Comparison of ENCODE assay signal across 8 cellular contexts in the genomic region with DNA sequence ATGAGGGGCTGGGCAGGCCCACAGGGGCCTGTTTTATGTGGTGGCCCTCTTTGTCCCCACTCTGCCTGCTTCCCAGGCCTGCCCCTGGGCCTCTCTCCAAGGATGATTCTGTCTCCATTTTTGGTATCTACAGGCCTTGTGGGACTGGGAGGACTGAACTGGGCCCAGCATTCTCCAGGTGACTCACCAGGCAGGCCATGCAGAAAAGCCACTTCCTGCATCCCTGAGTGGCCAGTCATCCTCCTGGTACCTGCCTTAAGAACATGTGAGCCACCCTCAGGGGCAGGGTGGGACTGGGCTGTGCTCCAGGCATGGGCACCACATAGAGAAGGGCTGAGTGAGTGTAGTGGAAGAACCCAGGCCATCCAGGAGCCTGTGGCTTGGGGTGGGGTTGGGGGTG.
DNase-seq lines count a peak whose midpoint lies in the region; ATAC-seq, FAIRE-seq and TF ChIP-seq lines count a peak whose summit lies in the region.

No MANE protein-coding gene starts in this region.

- ATAC-seq in HG03025 (IDR thresholded peaks at IDR 0.05; ENCODE audit: low FRiP score, unreplicated experiment) (no peak), HG03139 (IDR thresholded peaks at IDR 0.05; ENCODE audit: unreplicated experiment) (no peak), GM21526 (IDR thresholded peaks at IDR 0.05; ENCODE audit: low FRiP score, unreplicated experiment) (no peak)

- no peaks in the 10 kb centered on the region for H3K27me3 ChIP-seq in adipocyte (replicated peaks; ENCODE audit: control insufficient read depth, insufficient read depth, low read length)

- TF ChIP-seq POLR2A in H54 (IDR thresholded peaks at IDR 0.05; ENCODE audit: low read depth, low read length): no peak

- H3K4me1 ChIP-seq in adipocyte (ENCODE audit: control insufficient read depth, insufficient read depth, low read length): peaks cover 29% of the 10 kb centered on the region

- DNase-seq in ACHN (peak; percentile 98), H54 (ENCODE audit: insufficient read length, low spot score) (peak; percentile 90), adipocyte (ENCODE audit: low read depth) (peak; percentile 63), kidney glomerular epithelial cell (lab: John Stamatoyannopoulos, UW) (peak; percentile 98)
- DNase-seq in stimulated activated CD4-positive, alpha-beta T cell treated with anti-CD3 and anti-CD28 coated beads, Interleukin-2, amount 100 ng/mL, for 48 hours: no peak

- H3K36me3 ChIP-seq in adipocyte (ENCODE audit: control insufficient read depth, insufficient read depth, low read length, severe bottlenecking): no peaks in the 10 kb centered on the region

- in situ Hi-C loops in ACHN (cut with HindIII; ENCODE audit: low pct_ligation_motif_present, low pct_unique_long_range_greater_than_20kb, low sequenced_read_pairs): no loop called here

- no peak overlapping the region for H3K4me3 ChIP-seq in adipocyte (ENCODE audit: low read length)

- FAIRE-seq in H54 (lab: Jason Lieb, UNC): peak; percentile 92

- H3K9me3 ChIP-seq in adipocyte (ENCODE audit: control insufficient read depth, low read length): no peaks in the 10 kb centered on the region

- H3K9ac ChIP-seq in adipocyte (ENCODE audit: low read length): peak overlapping the region; percentile 47

Comparison
In these comparisons a context has a peak if more than half of its experiments do, and no peak if none do; other contexts are left out.
1. DNase-seq: peak in ACHN (single experiment), H54 (single experiment), adipocyte (single experiment) and kidney glomerular epithelial cell (single experiment); none in stimulated activated CD4-positive, alpha-beta T cell treated with anti-CD3 and anti-CD28 coated beads, Interleukin-2, amount 100 ng/mL, for 48 hours (0 of 2).